ENCODE assay signal across 21 cellular contexts in genomic region chr7:24494832-24495231, GRCh38.
"Had no signal": no experiment of that assay in that cellular context is flagged by ENCODE, and none has a peak within 500 bp of the region (broad histone marks: within the 10 kb centered on the region; RNA-seq: fewer than 3 reads in every experiment).

No MANE protein-coding gene starts in this region.

- H3K36me3 Mint-ChIP-seq: activated naive CD4-positive, alpha-beta T cell treated with anti-CD3 and anti-CD28 coated beads, Interleukin-2, amount 50 U/mL, for 24 hours had no signal

- H3K27ac ChIP-seq: RWPE1, SJCRH30, VCaP had no signal

- H3K9me2 ChIP-seq: SK-N-SH had no signal

- DNase-seq: activated CD4-positive, alpha-beta T cell treated with anti-CD3 and anti-CD28 coated beads for 36 hours; activated CD8-positive, alpha-beta memory T cell treated with anti-CD3 and anti-CD28 coated beads, Interleukin-2, amount 50 U/mL, for 4 hours; activated CD8-positive, alpha-beta T cell treated with anti-CD3 and anti-CD28 coated beads for 36 hours; aorta; central memory CD4-positive, alpha-beta T cell; MV-4-11; NCI-H1092 treated with DMSO at 0.1 percent for 48 hours; NCI-H1436; NCI-H2029 treated with DMSO at 0.1 percent for 48 hours; NCI-H510A treated with DMSO at 0.1 percent for 48 hours; NCI-H69; NK-92 treated with Interleukin-12 subunit alpha and Interleukin-12 subunit beta, amount 100 ng/mL, for 24 hours; OCI-M1; Right ventricle myocardium superior; SJCRH30; SK-N-SH; T-helper 1 cell had no signal

- H3K9me3 Mint-ChIP-seq: activated CD8-positive, alpha-beta T cell treated with anti-CD3 and anti-CD28 coated beads for 36 hours; activated naive CD4-positive, alpha-beta T cell treated with anti-CD3 and anti-CD28 coated beads, Interleukin-2, amount 50 U/mL, for 24 hours had no signal

- H3K9me3 ChIP-seq: SJCRH30, SK-N-SH had no signal

- H3K4me2 ChIP-seq: SK-N-SH had no signal

- H3K4me3 ChIP-seq: SJCRH30 had no signal

- ATAC-seq: activated CD4-positive, alpha-beta T cell treated with anti-CD3 and anti-CD28 coated beads for 36 hours; activated CD8-positive, alpha-beta T cell treated with anti-CD3 and anti-CD28 coated beads for 36 hours; Panc1 had no signal

- H3K9ac ChIP-seq: SK-N-SH had no signal

- H3K4me1 ChIP-seq: SJCRH30 had no signal

- H3K4me3 Mint-ChIP-seq: activated CD4-positive, alpha-beta T cell treated with anti-CD3 and anti-CD28 coated beads for 36 hours; activated CD8-positive, alpha-beta T cell treated with anti-CD3 and anti-CD28 coated beads for 36 hours; activated naive CD4-positive, alpha-beta T cell treated with anti-CD3 and anti-CD28 coated beads, Interleukin-2, amount 50 U/mL, for 24 hours had no signal

- H3K27ac Mint-ChIP-seq: activated CD4-positive, alpha-beta T cell treated with anti-CD3 and anti-CD28 coated beads for 36 hours; activated CD8-positive, alpha-beta T cell treated with anti-CD3 and anti-CD28 coated beads for 36 hours; activated naive CD4-positive, alpha-beta T cell treated with anti-CD3 and anti-CD28 coated beads, Interleukin-2, amount 50 U/mL, for 24 hours had no signal

- H3K4me1 Mint-ChIP-seq: activated CD4-positive, alpha-beta T cell treated with anti-CD3 and anti-CD28 coated beads for 36 hours; activated naive CD4-positive, alpha-beta T cell treated with anti-CD3 and anti-CD28 coated beads, Interleukin-2, amount 50 U/mL, for 24 hours had no signal

- H3K36me3 ChIP-seq: SJCRH30 had no signal

- H3K27me3 ChIP-seq: SJCRH30 had no signal
